Comparison of ENCODE assay signal across 20 cellular contexts in genomic region chr2:125870264-125870663, GRCh38.
"Had no signal": no experiment of that assay in that cellular context is flagged by ENCODE, and none has a peak within 500 bp of the region (broad histone marks: within the 10 kb centered on the region; RNA-seq: fewer than 3 reads in every experiment).

No MANE protein-coding gene starts in this region.

- H3K4me1 Mint-ChIP-seq: immature natural killer cell, mesothelial cell of epicardium, naive B cell had no signal

- ATAC-seq: foreskin keratinocyte, gastroesophageal sphincter, heart left ventricle, left cardiac atrium, left lung, left ventricle myocardium superior, lower lobe of right lung, mucosa of descending colon had no signal

- H3K4me1 ChIP-seq: colonic mucosa, esophagus muscularis mucosa, foreskin keratinocyte, gastroesophageal sphincter, heart left ventricle, left lung, lower lobe of right lung had no signal

- H2AFZ ChIP-seq: hepatocyte had no signal

- H3K79me2 ChIP-seq: hepatocyte had no signal

- H3K27ac Mint-ChIP-seq: immature natural killer cell, mesothelial cell of epicardium, naive B cell had no signal

- H3K4me3 ChIP-seq: colonic mucosa, dorsolateral prefrontal cortex, esophagus muscularis mucosa, gastroesophageal sphincter, heart left ventricle, hepatocyte, left lung, lower lobe of right lung, mucosa of descending colon had no signal

- H3K36me3 Mint-ChIP-seq: immature natural killer cell, mesothelial cell of epicardium, naive B cell had no signal

- H3K4me2 ChIP-seq: hepatocyte had no signal

- H3K27ac ChIP-seq: colonic mucosa, dorsolateral prefrontal cortex, esophagus muscularis mucosa, foreskin keratinocyte, gastroesophageal sphincter, heart left ventricle, hepatocyte, left lung, lower lobe of right lung had no signal

- H3K27me3 ChIP-seq: colonic mucosa, dorsolateral prefrontal cortex, esophagus muscularis mucosa, foreskin keratinocyte, gastroesophageal sphincter, heart left ventricle, hepatocyte, left lung had no signal

- H3K4me3 Mint-ChIP-seq: immature natural killer cell, mesothelial cell of epicardium, naive B cell had no signal

- H3K36me3 ChIP-seq: colonic mucosa, esophagus muscularis mucosa, gastroesophageal sphincter, heart left ventricle, left lung, lower lobe of right lung had no signal

- DNase-seq: colonic mucosa; dermis blood vessel endothelial cell; dorsolateral prefrontal cortex; effector CD4-positive, alpha-beta T cell; effector memory CD4-positive, alpha-beta T cell; foreskin keratinocyte; heart left ventricle; hypothalamus; immature natural killer cell; left cardiac atrium; left lung; left ventricle myocardium superior; lower lobe of right lung; mesenchymal stem cell; mucosa of descending colon; naive B cell had no signal

- H3K27me3 Mint-ChIP-seq: naive B cell had no signal

- H3K9me3 ChIP-seq: colonic mucosa, esophagus muscularis mucosa, gastroesophageal sphincter, lower lobe of right lung, mucosa of descending colon had no signal
